In the genomic region with DNA sequence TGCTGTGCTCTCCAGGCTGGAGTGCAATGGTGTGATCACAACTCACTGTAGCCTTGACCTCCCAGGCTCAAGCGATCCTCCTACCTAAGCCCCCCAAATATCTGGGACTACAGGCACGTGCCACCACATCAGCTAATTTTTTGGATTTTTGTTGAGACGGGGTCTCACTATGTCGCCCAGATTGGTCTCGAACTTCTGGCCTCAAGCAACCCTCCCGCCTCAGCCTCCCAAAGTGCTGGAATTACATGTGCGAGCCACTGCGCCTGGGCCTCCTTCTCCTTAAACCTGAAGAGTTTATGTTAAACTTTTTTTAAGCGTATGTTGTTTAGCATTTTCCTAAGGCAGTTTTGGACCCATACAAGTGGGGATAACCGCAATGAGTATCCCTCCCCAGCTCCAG, we compare ENCODE assay signal across 15 cellular contexts. TPM values are rescaled to one million over a fixed set of nuclear protein-coding genes. Genes with fewer than 3 reads are reported as not detected.
A peak's percentile ranks its signal among the peaks of the same experiment; 100 is the strongest.
DNase-seq lines count a peak whose midpoint lies in the region; ATAC-seq, FAIRE-seq and TF ChIP-seq lines count a peak whose summit lies in the region.
"Had no signal": no experiment of that assay in that cellular context is flagged by ENCODE, and none has a peak within 500 bp of the region (broad histone marks: within the 10 kb centered on the region; RNA-seq: fewer than 3 reads in every experiment).

No MANE protein-coding gene starts in this region.

- peaks cover 68% of the 10 kb centered on the region for H3K4me1 Mint-ChIP-seq in activated T-cell treated with anti-CD3 and anti-CD28 coated beads, Interleukin-2, amount 50 U/mL, for 72 hours (ENCODE audit: low read depth)
- peaks cover 92% of the 10 kb centered on the region for H3K4me1 Mint-ChIP-seq in activated T-cell treated with anti-CD3 and anti-CD28 coated beads, Interleukin-2, amount 50 U/mL, for 4 hours (ENCODE audit: low read depth)
- H3K4me1 Mint-ChIP-seq in activated naive CD8-positive, alpha-beta T cell treated with anti-CD3 and anti-CD28 coated beads for 36 hours, result peaks cover 65% of the 10 kb centered on the region

- H3K27me3 ChIP-seq in spleen (replicated peaks in 1 of 7) (no peaks in the 10 kb centered on the region), dorsolateral prefrontal cortex (no peaks in the 10 kb centered on the region)
- H3K27me3 ChIP-seq: esophagus muscularis mucosa had no signal

- H3K36me3 ChIP-seq in KOPT-K1 (ENCODE audit: insufficient read depth, low read length), result peaks cover 34% of the 10 kb centered on the region; the same call in 1 of the 2 replicates
- H3K36me3 ChIP-seq in spleen, result peaks cover 0 to 82% (median 41%) of the 10 kb centered on the region in 6 donors
- H3K36me3 ChIP-seq: esophagus muscularis mucosa had no signal

- H3K4me3 ChIP-seq in spleen, result no peak overlapping the region
- H3K4me3 ChIP-seq in dorsolateral prefrontal cortex, result no peak overlapping the region
- H3K4me3 ChIP-seq: esophagus muscularis mucosa, mucosa of descending colon had no signal

- no peak for FAIRE-seq in D721Med (lab: Jason Lieb, UNC)
- FAIRE-seq: bronchial epithelial cell, H54 had no signal

- H3K27me3 Mint-ChIP-seq in activated T-cell treated with anti-CD3 and anti-CD28 coated beads, Interleukin-2, amount 50 U/mL, for 72 hours (ENCODE audit: low read depth), result no peaks in the 10 kb centered on the region
- no peaks in the 10 kb centered on the region for H3K27me3 Mint-ChIP-seq in activated T-cell treated with anti-CD3 and anti-CD28 coated beads, Interleukin-2, amount 50 U/mL, for 4 hours (ENCODE audit: low read depth)
- no peaks in the 10 kb centered on the region for H3K27me3 Mint-ChIP-seq in activated naive CD8-positive, alpha-beta T cell treated with anti-CD3 and anti-CD28 coated beads for 36 hours

- peak overlapping the region in 1 of 2 donors; percentile 90 for H3K4me3 Mint-ChIP-seq in activated T-cell treated with anti-CD3 and anti-CD28 coated beads, Interleukin-2, amount 50 U/mL, for 72 hours
- H3K4me3 Mint-ChIP-seq in activated T-cell treated with anti-CD3 and anti-CD28 coated beads, Interleukin-2, amount 50 U/mL, for 4 hours, result no peak overlapping the region
- H3K4me3 Mint-ChIP-seq in activated naive CD8-positive, alpha-beta T cell treated with anti-CD3 and anti-CD28 coated beads for 36 hours, result peak overlapping the region; percentile 66

- no peaks in the 10 kb centered on the region for H3K9me3 ChIP-seq in KOPT-K1 (ENCODE audit: insufficient read depth, low read length, poor library complexity, severe bottlenecking)
- H3K9me3 ChIP-seq in spleen, result no peaks in the 10 kb centered on the region
- H3K9me3 ChIP-seq: esophagus muscularis mucosa, mucosa of descending colon had no signal

- no peak for ATAC-seq in activated T-cell treated with anti-CD3 and anti-CD28 coated beads, Interleukin-2, amount 50 U/mL, for 72 hours (replicated peaks in 1 of 2)
- no peak for ATAC-seq in activated T-cell treated with anti-CD3 and anti-CD28 coated beads, Interleukin-2, amount 50 U/mL, for 4 hours
- ATAC-seq in sciatic nerve, result no peak
- ATAC-seq: left lobe of liver had no signal

- peaks cover 9 to 93% (median 63%) of the 10 kb centered on the region in 6 donors for H3K4me1 ChIP-seq in spleen

- no peaks in the 10 kb centered on the region for H3K9me3 Mint-ChIP-seq in activated T-cell treated with anti-CD3 and anti-CD28 coated beads, Interleukin-2, amount 50 U/mL, for 72 hours
- no peaks in the 10 kb centered on the region for H3K9me3 Mint-ChIP-seq in activated T-cell treated with anti-CD3 and anti-CD28 coated beads, Interleukin-2, amount 50 U/mL, for 4 hours
- no peaks in the 10 kb centered on the region for H3K9me3 Mint-ChIP-seq in activated naive CD8-positive, alpha-beta T cell treated with anti-CD3 and anti-CD28 coated beads for 36 hours

- TF ChIP-seq POLR2A in spleen (IDR thresholded peaks at IDR 0.05), result no peak

- intact Hi-C loops in spleen (cut with DNase I; ENCODE audit: low total_unique reads) (no loop called here), sciatic nerve (cut with DNase I) (no loop called here), dorsolateral prefrontal cortex (cut with DNase I) (no loop called here)

- H3K27ac ChIP-seq in KOPT-K1 (ENCODE audit: low read depth, low read length, poor library complexity, severe bottlenecking) (peak overlapping the region; percentile 90), spleen (peak overlapping the region in 5 of 8 donors; percentile 76 to 91 (median 82)), dorsolateral prefrontal cortex (no peak overlapping the region)
- H3K27ac ChIP-seq: esophagus muscularis mucosa had no signal

- WGBS in spleen, 5 donors, result 92 to 95% (median 94%) methylated on average over 10 of the region's 10 CpGs

- H3K27ac Mint-ChIP-seq in activated T-cell treated with anti-CD3 and anti-CD28 coated beads, Interleukin-2, amount 50 U/mL, for 72 hours, result peak overlapping the region; percentile 94
- H3K27ac Mint-ChIP-seq in activated naive CD8-positive, alpha-beta T cell treated with anti-CD3 and anti-CD28 coated beads for 36 hours, result peak overlapping the region; percentile 93

- no peak for DNase-seq in activated T-cell treated with anti-CD3 and anti-CD28 coated beads, Interleukin-2, amount 50 U/mL, for 72 hours
- DNase-seq in activated T-cell treated with anti-CD3 and anti-CD28 coated beads, Interleukin-2, amount 50 U/mL, for 4 hours, result no peak
- DNase-seq in activated naive CD8-positive, alpha-beta T cell treated with anti-CD3 and anti-CD28 coated beads for 36 hours, result no peak
- DNase-seq in spleen, result no peak
- DNase-seq in sciatic nerve (ENCODE audit: low spot score), result no peak
- no peak for DNase-seq in D721Med (ENCODE audit: insufficient read length, low spot score)
- DNase-seq in dorsolateral prefrontal cortex, result no peak
- DNase-seq: NCI-H187, occipital lobe had no signal

- H3K36me3 Mint-ChIP-seq in activated T-cell treated with anti-CD3 and anti-CD28 coated beads, Interleukin-2, amount 50 U/mL, for 72 hours (ENCODE audit: insufficient read depth in 2 of 2), result peaks cover 13 to 22% of the 10 kb centered on the region in 2 donors
- peaks cover 20% of the 10 kb centered on the region for H3K36me3 Mint-ChIP-seq in activated T-cell treated with anti-CD3 and anti-CD28 coated beads, Interleukin-2, amount 50 U/mL, for 4 hours (ENCODE audit: insufficient read depth)
- peaks cover 19% of the 10 kb centered on the region for H3K36me3 Mint-ChIP-seq in activated naive CD8-positive, alpha-beta T cell treated with anti-CD3 and anti-CD28 coated beads for 36 hours

- TF ChIP-seq CTCF in spleen (IDR thresholded peaks at IDR 0.05 in 8 of 11, conservative IDR thresholded peaks at IDR 0.05 in 3 of 11) (no peak), D721Med (IDR thresholded peaks at IDR 0.05; ENCODE audit: insufficient read depth, missing control alignments) (no peak), dorsolateral prefrontal cortex (IDR thresholded peaks at IDR 0.05 in 54 of 56, conservative IDR thresholded peaks at IDR 0.05 in 2 of 56; ENCODE audit: low read depth in 1 of 56, partially characterized antibody in 56 of 56) (no peak)

RNA-seq across cellular contexts. Expression of gene SUSD3, which starts 30.8 kb away (rescaled TPM):
- 10 to 100 TPM; 53.1 to 56.8 TPM for total RNA-seq in activated T-cell treated with anti-CD3 and anti-CD28 coated beads, Interleukin-2, amount 50 U/mL, for 72 hours
- 1 to 10 TPM; 7.7 to 9.5 (median 9.4) TPM for total RNA-seq in activated T-cell treated with anti-CD3 and anti-CD28 coated beads, Interleukin-2, amount 50 U/mL, for 4 hours
- total RNA-seq in activated naive CD8-positive, alpha-beta T cell treated with anti-CD3 and anti-CD28 coated beads for 36 hours, result 10 to 100 TPM; 27.1 to 28.8 TPM
- total RNA-seq in spleen (10 to 100 TPM; 27.6 to 54.8 (median 35.8) TPM), sciatic nerve (6.6 TPM), dorsolateral prefrontal cortex (1 to 10 TPM in 108 of 120 experiments, under 1 TPM in 8, not detected in 4; 0.60 to 8.7 (median 2.7) TPM)
- 10 to 100 TPM; 50.4 to 68.8 (median 57.4) TPM for polyA plus RNA-seq in spleen

Comparison
In these comparisons a context has a peak if more than half of its experiments do, and no peak if none do; other contexts are left out.
1. H3K27ac ChIP-seq: peak in KOPT-K1 (single experiment) and spleen (5 of 8); none in dorsolateral prefrontal cortex (0 of 59).